In the genomic region with DNA sequence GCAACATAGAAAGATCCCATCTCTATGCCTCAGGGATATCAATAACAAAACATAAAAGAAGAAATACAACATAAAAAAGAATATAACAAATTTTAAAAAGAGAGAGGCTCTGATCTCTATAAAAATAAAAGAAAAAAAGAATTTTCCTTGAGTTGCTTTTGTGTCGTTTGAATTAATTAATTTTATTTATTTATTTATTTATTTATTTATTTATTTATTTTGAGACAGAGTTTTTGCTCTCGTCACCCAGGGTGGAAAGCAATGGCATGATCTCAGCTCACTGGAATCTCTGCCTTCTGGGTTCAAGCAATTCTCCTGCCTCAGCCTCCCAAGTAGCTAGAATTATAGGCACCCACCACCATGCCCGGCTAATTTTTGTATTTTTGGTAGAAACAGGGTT, we compare ENCODE assay signal across 13 cellular contexts. TPM values are rescaled to one million over a fixed set of nuclear protein-coding genes. Genes with fewer than 3 reads are reported as not detected.
DNase-seq lines count a peak whose midpoint lies in the region; ATAC-seq, FAIRE-seq and TF ChIP-seq lines count a peak whose summit lies in the region.
"Had no signal": no experiment of that assay in that cellular context is flagged by ENCODE, and none has a peak within 500 bp of the region (broad histone marks: within the 10 kb centered on the region; RNA-seq: fewer than 3 reads in every experiment).

No MANE protein-coding gene starts in this region.

- CTCF ChIA-PET in Calu3 (lab: Charles Lee) (interaction anchor here (0.7 kb wide), 1 partner anchor 15 kb away, joined by 3 read pairs; no protein-coding TSS in a partner anchor), A673 (lab: Charles Lee) (no interaction called here)

- H3K27ac Mint-ChIP-seq in Calu3 (ENCODE audit: unreplicated experiment): peak overlapping the region; percentile 8
- peak overlapping the region in 4 of 6 donors; percentile 94 to 98 (median 96) for H3K27ac Mint-ChIP-seq in immature natural killer cell

- DNase-seq in Calu3 (no peak), Peyer's patch (no peak), immature natural killer cell (no peak), small intestine (no peak), omental fat pad (ENCODE audit: low spot score) (no peak), A673 (ENCODE audit: low spot score) (no peak)
- no peak for DNase-seq in stimulated activated CD4-positive, alpha-beta T cell treated with anti-CD3 and anti-CD28 coated beads, Interleukin-2, amount 100 ng/mL, for 48 hours
- DNase-seq: NCI-H2081; stimulated activated naive B cell treated with anti-CD40 and anti-IgM and Interleukin-4, amounts not matched to agents 10 μg/mL and 1 μg/mL and 100 μg/mL, for 72 hours had no signal

- H3K27me3 Mint-ChIP-seq in Calu3 (ENCODE audit: unreplicated experiment) (no peaks in the 10 kb centered on the region), immature natural killer cell (ENCODE audit: low read depth in 3 of 3) (peaks cover 1 to 6% (median 4%) of the 10 kb centered on the region in 3 donors)
- H3K27me3 Mint-ChIP-seq: stimulated activated naive B cell treated with anti-CD40 and anti-IgM and Interleukin-4, amounts not matched to agents 10 μg/mL and 1 μg/mL and 100 μg/mL, for 72 hours had no signal

- peaks cover 59% of the 10 kb centered on the region for H3K4me1 Mint-ChIP-seq in Calu3 (ENCODE audit: low read depth, unreplicated experiment)
- peaks cover 18 to 21% of the 10 kb centered on the region in 2 donors for H3K4me1 Mint-ChIP-seq in immature natural killer cell

- H3K36me3 Mint-ChIP-seq in Calu3 (ENCODE audit: insufficient read depth, unreplicated experiment) (peaks cover 52% of the 10 kb centered on the region), immature natural killer cell (peaks cover 0 to 4% (median 0%) of the 10 kb centered on the region in 3 donors)
- H3K36me3 Mint-ChIP-seq: activated naive CD4-positive, alpha-beta T cell treated with anti-CD3 and anti-CD28 coated beads, Interleukin-2, amount 50 U/mL, for 72 hours; stimulated activated naive B cell treated with anti-CD40 and anti-IgM and Interleukin-4, amounts not matched to agents 10 μg/mL and 1 μg/mL and 100 μg/mL, for 72 hours had no signal

- peaks cover 5 to 30% (median 12%) of the 10 kb centered on the region in 4 donors for H3K4me1 ChIP-seq in Peyer's patch
- peaks cover 4 to 11% of the 10 kb centered on the region in 2 donors for H3K4me1 ChIP-seq in small intestine (ENCODE audit: control insufficient read depth in 2 of 2, insufficient read depth in 1 of 2, low read depth in 1 of 2, low read length in 1 of 2)
- no peaks in the 10 kb centered on the region for H3K4me1 ChIP-seq in A673 (ENCODE audit: insufficient read depth, low read length, poor library complexity, severe bottlenecking)

- BruUV-seq in Calu3 (replicated peaks; lab: Mats Ljungman, UMichigan): no TSS peak
- no TSS peak for BruUV-seq in A673 (replicated peaks; lab: Mats Ljungman, UMichigan)

- no peak for FAIRE-seq in small intestine (lab: Jason Lieb, UNC)

- H3K27me3 ChIP-seq in Peyer's patch (no peaks in the 10 kb centered on the region), small intestine (ENCODE audit: control insufficient read depth in 2 of 2, insufficient read depth in 2 of 2, low read length in 2 of 2) (no peaks in the 10 kb centered on the region), A673 (replicated peaks; ENCODE audit: insufficient read depth, low read depth, low read length, poor library complexity) (no peaks in the 10 kb centered on the region)

- no peaks in the 10 kb centered on the region for H3K9me3 ChIP-seq in Peyer's patch
- no peaks in the 10 kb centered on the region for H3K9me3 ChIP-seq in small intestine (ENCODE audit: control insufficient read depth, low read depth)
- H3K9me3 ChIP-seq in A673 (ENCODE audit: low read depth, low read length, poor library complexity, severe bottlenecking): no peaks in the 10 kb centered on the region

- intact Hi-C loops in Calu3 (cut with micrococcal nuclease; ENCODE audit: unreplicated experiment): loop anchor here (2.0 kb wide), 1 partner anchor 32 kb away; a partner anchor contains a TSS
- intact Hi-C loops in A673 (cut with micrococcal nuclease; ENCODE audit: unreplicated experiment): no loop called here

- H3K27ac ChIP-seq in Peyer's patch: peak overlapping the region; percentile 79 to 98 (median 93)
- H3K27ac ChIP-seq in small intestine (ENCODE audit: low read depth in 1 of 2, low read length in 1 of 2): peak overlapping the region; percentile 27 to 93
- H3K27ac ChIP-seq in A673 (ENCODE audit: low read depth, low read length, poor library complexity, severe bottlenecking): no peak overlapping the region

- H3K9me3 Mint-ChIP-seq in Calu3 (ENCODE audit: low read depth, unreplicated experiment) (no peaks in the 10 kb centered on the region), immature natural killer cell (no peaks in the 10 kb centered on the region)
- H3K9me3 Mint-ChIP-seq: activated naive CD4-positive, alpha-beta T cell treated with anti-CD3 and anti-CD28 coated beads, Interleukin-2, amount 50 U/mL, for 72 hours; stimulated activated naive B cell treated with anti-CD40 and anti-IgM and Interleukin-4, amounts not matched to agents 10 μg/mL and 1 μg/mL and 100 μg/mL, for 72 hours had no signal

- H3K4me3 ChIP-seq in Peyer's patch: no peak overlapping the region
- no peak overlapping the region for H3K4me3 ChIP-seq in small intestine (ENCODE audit: low read depth in 1 of 2, low read length in 2 of 2)
- no peak overlapping the region for H3K4me3 ChIP-seq in A673 (ENCODE audit: low read depth, low read length, poor library complexity, severe bottlenecking)

- POLR2A ChIA-PET in A673 (lab: Charles Lee; ENCODE audit: low non-redundant PET): interaction anchor here (0.6 kb wide), 1 partner anchor 21 kb away, joined by 21 read pairs; no protein-coding TSS in a partner anchor

- no peak for TF ChIP-seq POLR2A in Peyer's patch (IDR thresholded peaks at IDR 0.05)

- H3K36me3 ChIP-seq in Peyer's patch (no peaks in the 10 kb centered on the region), small intestine (ENCODE audit: control insufficient read depth in 2 of 2, insufficient read depth in 2 of 2, low read length in 2 of 2) (no peaks in the 10 kb centered on the region), A673 (ENCODE audit: insufficient read depth, low read length, poor library complexity, severe bottlenecking) (no peaks in the 10 kb centered on the region)

- no peak overlapping the region for H3K4me3 Mint-ChIP-seq in Calu3 (ENCODE audit: low read depth, unreplicated experiment)
- peak overlapping the region in 2 of 5 donors; percentile 25 to 36 for H3K4me3 Mint-ChIP-seq in immature natural killer cell

- TF ChIP-seq CTCF in Calu3 (IDR thresholded peaks at IDR 0.05; ENCODE audit: unreplicated experiment): no peak
- TF ChIP-seq CTCF in Peyer's patch (IDR thresholded peaks at IDR 0.05): no peak
- TF ChIP-seq CTCF in omental fat pad (IDR thresholded peaks at IDR 0.05): no peak
- TF ChIP-seq CTCF in A673 (conservative IDR thresholded peaks at IDR 0.05; ENCODE audit: low read depth, low read length): no peak

- no peak for ATAC-seq in omental fat pad (ENCODE audit: low FRiP score)

- WGBS in small intestine, 3 donors: 67 to 91% (median 86%) methylated on average over 3 of the region's 3 CpGs

RNA-seq across cellular contexts. Expression of a gene that starts 8.5 kb away (rescaled TPM):
- total RNA-seq in Calu3 (2022) (157 and 173 TPM in 2 replicates), Peyer's patch (100 to 1,000 TPM in 3 of 4 donors, 10 to 100 TPM in 1; 28.9 to 138 (median 110) TPM), omental fat pad (10 to 100 TPM; 31.7 to 52.8 (median 44.4) TPM), A673 (2021) (2.3 and 4.1 TPM in 2 replicates)
- polyA plus RNA-seq in immature natural killer cell (10 to 100 TPM; 11.5 to 53.2 (median 27.7) TPM), small intestine (10 to 100 TPM; 30.2 to 74.6 (median 36.7) TPM)

RNA-seq across cellular contexts. Expression of a gene that starts 26.3 kb away (rescaled TPM):
- total RNA-seq in Calu3 (2022): 67.6 and 74.1 TPM in 2 replicates
- total RNA-seq in Peyer's patch: 100 to 1,000 TPM in 1 of 4 donors, 10 to 100 TPM in 3; 33.0 to 152 (median 78.8) TPM
- polyA plus RNA-seq in immature natural killer cell: 100 to 1,000 TPM; 229 to 385 (median 349) TPM
- 100 to 1,000 TPM in 2 of 3 donors, 10 to 100 TPM in 1; 65.8 to 185 (median 115) TPM for polyA plus RNA-seq in small intestine
- total RNA-seq in omental fat pad: 10 to 100 TPM; 26.0 to 43.1 (median 30.5) TPM
- 1.2 and 1.3 TPM in 2 replicates for total RNA-seq in A673 (2021)

RNA-seq across cellular contexts. Expression of a gene that starts 33.4 kb away (rescaled TPM):
- 72.1 and 75.4 TPM in 2 replicates for total RNA-seq in Calu3 (2022)
- total RNA-seq in Peyer's patch: 100 to 1,000 TPM in 1 of 4 donors, 10 to 100 TPM in 3; 72.0 to 119 (median 98.2) TPM
- polyA plus RNA-seq in immature natural killer cell: 10 to 100 TPM in 1 of 3 donors, 1 to 10 TPM in 1, not detected in 1; 7.9 to 12.2 TPM
- 100 to 1,000 TPM in 2 of 3 donors, 10 to 100 TPM in 1; 60.1 to 123 (median 109) TPM for polyA plus RNA-seq in small intestine
- total RNA-seq in omental fat pad: 10 to 100 TPM; 44.8 to 87.5 (median 61.4) TPM
- 54.5 and 57.9 TPM in 2 replicates for total RNA-seq in A673 (2021)

RNA-seq across cellular contexts. Expression of a gene that starts 57.3 kb away (rescaled TPM):
- total RNA-seq in Calu3 (2022) (1.7 and 2.9 TPM in 2 replicates), Peyer's patch (10 to 100 TPM in 1 of 4 donors, 1 to 10 TPM in 3; 5.1 to 31.4 (median 6.7) TPM), omental fat pad (10 to 100 TPM in 3 of 4 donors, 1 to 10 TPM in 1; 9.8 to 32.3 (median 24.7) TPM), A673 (2021) (not detected in 2 replicates)
- polyA plus RNA-seq in immature natural killer cell (100 to 1,000 TPM in 2 of 3 donors, 10 to 100 TPM in 1; 98.0 to 265 (median 103) TPM), small intestine (1 to 10 TPM; 2.2 to 5.8 (median 5.4) TPM)
- total RNA-seq: SK-MEL-5 had no signal

RNA-seq across cellular contexts. Expression of a gene that starts 57.8 kb away (rescaled TPM):
- not detected in 2 replicates for total RNA-seq in Calu3 (2022)
- total RNA-seq in Peyer's patch: 10 to 100 TPM; 37.0 to 76.7 (median 54.1) TPM
- polyA plus RNA-seq in immature natural killer cell: not detected
- polyA plus RNA-seq in small intestine: 100 to 1,000 TPM in 1 of 3 donors, 10 to 100 TPM in 2; 33.8 to 318 (median 90.2) TPM
- total RNA-seq in omental fat pad: 10 to 100 TPM in 2 of 4 donors, 1 to 10 TPM in 1, not detected in 1; 6.4 to 58.9 (median 30.3) TPM
- not detected in 2 replicates for total RNA-seq in A673 (2021)
- total RNA-seq: activated CD8-positive, alpha-beta memory T cell treated with anti-CD3 and anti-CD28 coated beads for 36 hours; activated naive CD4-positive, alpha-beta T cell treated with anti-CD3 and anti-CD28 coated beads, Interleukin-2, amount 50 U/mL, for 72 hours; mesenteric fat pad had no signal

Comparison
In these comparisons a context has a peak if more than half of its experiments do, and no peak if none do; other contexts are left out.
1. RNA of a gene that starts 26.3 kb away (total RNA-seq): 33.0 to 152 TPM in Peyer's patch, 67.6 to 74.1 TPM in Calu3 and 26.0 to 43.1 TPM in omental fat pad; 1.2 to 1.3 TPM in A673; every median in the first group is over 10 times any median in the second.